Comparison of ENCODE assay signal across 8 cellular contexts in genomic region chr7:2566890-2567662, GRCh38. TPM values are rescaled to one million over a fixed set of nuclear protein-coding genes. Genes with fewer than 3 reads are reported as not detected.
DNase-seq lines count a peak whose midpoint lies in the region; ATAC-seq lines count a peak whose summit lies in the region.

No MANE protein-coding gene starts in this region.

- H3K9ac ChIP-seq in adipocyte (ENCODE audit: low read length) (peak overlapping the region; percentile 35), trophoblast cell (ENCODE audit: low read length) (no peak overlapping the region)

- H3K4ac ChIP-seq in trophoblast cell (ENCODE audit: low read depth, low read length) = no peak overlapping the region

- no peak overlapping the region for H3K14ac ChIP-seq in trophoblast cell (ENCODE audit: low read length)

- in situ Hi-C loops in ACHN (cut with HindIII; ENCODE audit: low pct_ligation_motif_present, low pct_unique_long_range_greater_than_20kb, low sequenced_read_pairs) = no loop called here

- no peak overlapping the region for H4K12ac ChIP-seq in trophoblast cell (ENCODE audit: low read depth, low read length)

- no peak overlapping the region for H2BK120ac ChIP-seq in trophoblast cell (ENCODE audit: insufficient read depth, low read length, poor library complexity)

- no peak overlapping the region for H2AK5ac ChIP-seq in trophoblast cell (ENCODE audit: low read length)

- peak overlapping the region; percentile 64 for H3K4me3 ChIP-seq in adipocyte (ENCODE audit: low read length)
- H3K4me3 ChIP-seq in trophoblast cell (ENCODE audit: low read depth, low read length) = no peak overlapping the region

- no peaks in the 10 kb centered on the region for H3K79me2 ChIP-seq in trophoblast cell (ENCODE audit: control insufficient read depth, insufficient read depth, low read length, poor library complexity)

- no peak overlapping the region for H2AFZ ChIP-seq in trophoblast cell (ENCODE audit: insufficient read depth, low read length, poor library complexity)

- no peak overlapping the region for H2BK5ac ChIP-seq in trophoblast cell (ENCODE audit: low read depth, low read length, poor library complexity)

- H3K36me3 ChIP-seq in adipocyte (ENCODE audit: control insufficient read depth, insufficient read depth, low read length, severe bottlenecking) = peaks cover 9% of the 10 kb centered on the region
- H3K36me3 ChIP-seq in trophoblast cell (ENCODE audit: control insufficient read depth in 1 of 2, insufficient read depth in 2 of 2, low read length in 2 of 2) = peaks cover 5 to 9% of the 10 kb centered on the region in 2 experiments

- H4K8ac ChIP-seq in trophoblast cell (ENCODE audit: low read depth, low read length) = no peak overlapping the region

- H2BK12ac ChIP-seq in trophoblast cell (ENCODE audit: low read length) = no peak overlapping the region

- H3K27ac ChIP-seq in trophoblast cell (ENCODE audit: low read depth, low read length) = no peak overlapping the region

- H3K27me3 ChIP-seq in adipocyte (replicated peaks; ENCODE audit: control insufficient read depth, insufficient read depth, low read length) = no peaks in the 10 kb centered on the region
- no peaks in the 10 kb centered on the region for H3K27me3 ChIP-seq in trophoblast cell (ENCODE audit: insufficient read depth, low read length)

- ATAC-seq in GM18907 (IDR thresholded peaks at IDR 0.05; ENCODE audit: unreplicated experiment) (peak; percentile 52), HG02840 (IDR thresholded peaks at IDR 0.05; ENCODE audit: low FRiP score, unreplicated experiment) (peak; percentile 53)

- no CpG with 5 or more reads among the region's 28 CpGs for WGBS in trophoblast cell (ENCODE audit: extremely low coverage, insufficient coverage, insufficient read length)

- no peaks in the 10 kb centered on the region for H3K79me1 ChIP-seq in trophoblast cell (ENCODE audit: low read length)

- H3K9me3 ChIP-seq in adipocyte (ENCODE audit: control insufficient read depth, low read length) = no peaks in the 10 kb centered on the region
- H3K9me3 ChIP-seq in trophoblast cell (ENCODE audit: insufficient read depth, low read depth, low read length) = peaks cover 4% of the 10 kb centered on the region

- no peak overlapping the region for H3K23ac ChIP-seq in trophoblast cell (ENCODE audit: low read length)

- no peak overlapping the region for H3K18ac ChIP-seq in trophoblast cell (ENCODE audit: low read length)

- H3K4me1 ChIP-seq in adipocyte (ENCODE audit: control insufficient read depth, insufficient read depth, low read length) (peaks cover 10% of the 10 kb centered on the region), trophoblast cell (ENCODE audit: control insufficient read depth in 1 of 2, insufficient read depth in 2 of 2, low read length in 2 of 2) (peaks cover under 1 to 2% of the 10 kb centered on the region in 2 experiments)

- no peak overlapping the region for H3K4me2 ChIP-seq in trophoblast cell (ENCODE audit: low read length)

- H4K91ac ChIP-seq in trophoblast cell (ENCODE audit: low read depth, low read length) = no peak overlapping the region

- no peak for DNase-seq in adipocyte (ENCODE audit: low read depth)
- peak; percentile 76 to 93 for DNase-seq in trophoblast cell
- DNase-seq in ACHN = no peak
- no peak for DNase-seq in SKM-1 (lab: John Stamatoyannopoulos, UW; ENCODE audit: unreplicated experiment)
- DNase-seq in effector CD8-positive, alpha-beta T cell (lab: John Stamatoyannopoulos, UW) = no peak
- DNase-seq in NCI-H345 (lab: John Stamatoyannopoulos, UW) = no peak

RNA-seq across cellular contexts. Expression of gene IQCE, which starts 8.3 kb away (rescaled TPM):
- polyA plus RNA-seq in trophoblast cell (2013) = 6.3 and 6.5 TPM in 2 replicates

RNA-seq across cellular contexts. Expression of gene BRAT1, which starts 11.8 kb away (rescaled TPM):
- polyA plus RNA-seq in trophoblast cell (2013) = 15.5 and 16.6 TPM in 2 replicates

RNA-seq across cellular contexts. Expression of gene LFNG, which starts 47.5 kb away (rescaled TPM):
- 4.9 and 5.3 TPM in 2 replicates for polyA plus RNA-seq in trophoblast cell (2013)

Comparison
In these comparisons a context has a peak if more than half of its experiments do, and no peak if none do; other contexts are left out.
1. DNase-seq: peak in trophoblast cell (2 of 2); none in adipocyte (single experiment), ACHN (single experiment), SKM-1 (single experiment), effector CD8-positive, alpha-beta T cell (single experiment) and NCI-H345 (single experiment).